In genomic region chr12:54300267-54300731, GRCh38 we compare ENCODE assay signal across 6 cellular contexts. TPM values are rescaled to one million over a fixed set of nuclear protein-coding genes. Genes with fewer than 3 reads are reported as not detected.
DNase-seq lines count a peak whose midpoint lies in the region; ATAC-seq and TF ChIP-seq lines count a peak whose summit lies in the region.

No MANE protein-coding gene starts in this region.

- peak overlapping the region in 1 of 2 donors; percentile 76 for H3K4me3 Mint-ChIP-seq in stimulated activated naive B cell treated with anti-CD40 and anti-IgM and Interleukin-4, amounts not matched to agents 10 μg/mL and 1 μg/mL and 100 μg/mL, for 72 hours

- no peaks in the 10 kb centered on the region for H3K9me3 Mint-ChIP-seq in stimulated activated naive B cell treated with anti-CD40 and anti-IgM and Interleukin-4, amounts not matched to agents 10 μg/mL and 1 μg/mL and 100 μg/mL, for 72 hours

- no peaks in the 10 kb centered on the region for H3K9me3 ChIP-seq in NT2/D1 (ENCODE audit: insufficient read depth, low read length)
- no peaks in the 10 kb centered on the region for H3K9me3 ChIP-seq in hepatocyte (ENCODE audit: low read depth)

- H3K27ac Mint-ChIP-seq in stimulated activated naive B cell treated with anti-CD40 and anti-IgM and Interleukin-4, amounts not matched to agents 10 μg/mL and 1 μg/mL and 100 μg/mL, for 72 hours, result peak overlapping the region; percentile 4

- CTCF ChIA-PET in HEK293T (lab: Yijun Ruan, JAX), result interaction anchor here (0.6 to 1.3 kb wide), 3 partner anchors 9 to 36 kb away, joined by 3 to 9 read pairs (median 5); no protein-coding TSS in a partner anchor

- DNase-seq in NT2/D1 (ENCODE audit: low read depth, low spot score) (no peak), hepatocyte (ENCODE audit: low spot score) (no peak), glomerular visceral epithelial cell (ENCODE audit: extremely low spot score) (no peak), HEK293T (ENCODE audit: extremely low spot score) (no peak)
- no peak for DNase-seq in stimulated activated naive B cell treated with anti-CD40 and anti-IgM and Interleukin-4, amounts not matched to agents 10 μg/mL and 1 μg/mL and 100 μg/mL, for 72 hours
- no peak for DNase-seq in stimulated activated CD4-positive, alpha-beta T cell treated with anti-CD3 and anti-CD28 coated beads, Interleukin-1b, Interleukin-23, amount 100 ng/mL, for 48 hours

- H3K79me2 ChIP-seq in hepatocyte, result no peaks in the 10 kb centered on the region

- H3K36me3 ChIP-seq in NT2/D1 (ENCODE audit: insufficient read depth, insufficient read length, low read length), result no peaks in the 10 kb centered on the region
- no peaks in the 10 kb centered on the region for H3K36me3 ChIP-seq in hepatocyte (replicated peaks; ENCODE audit: insufficient read depth, low read depth)

- H3K4me1 ChIP-seq in NT2/D1 (ENCODE audit: insufficient read depth, insufficient read length) (peaks cover 3% of the 10 kb centered on the region), hepatocyte (ENCODE audit: insufficient read depth) (peaks cover 20% of the 10 kb centered on the region)

- H3K27me3 ChIP-seq in NT2/D1 (ENCODE audit: insufficient read depth, insufficient read length) (no peaks in the 10 kb centered on the region), hepatocyte (peaks cover 2% of the 10 kb centered on the region)

- peak overlapping the region; percentile 83 for H3K4me2 ChIP-seq in hepatocyte

- H3K4me1 Mint-ChIP-seq in stimulated activated naive B cell treated with anti-CD40 and anti-IgM and Interleukin-4, amounts not matched to agents 10 μg/mL and 1 μg/mL and 100 μg/mL, for 72 hours, result peaks cover 36 to 76% of the 10 kb centered on the region in 2 donors

- no peak overlapping the region for H3K27ac ChIP-seq in hepatocyte

- 56% methylated on average over 3 of the region's 3 CpGs for WGBS in hepatocyte (ENCODE audit: low lambda C conversion rate, missing lambda C conversion rate)

- H3K27me3 Mint-ChIP-seq in stimulated activated naive B cell treated with anti-CD40 and anti-IgM and Interleukin-4, amounts not matched to agents 10 μg/mL and 1 μg/mL and 100 μg/mL, for 72 hours, result peaks cover 36 to 51% of the 10 kb centered on the region in 2 donors

- H3K4me3 ChIP-seq in NT2/D1 (ENCODE audit: insufficient read length, low read depth), result peak overlapping the region; percentile 29
- no peak overlapping the region for H3K4me3 ChIP-seq in hepatocyte

- peak overlapping the region; percentile 76 for H3K9ac ChIP-seq in NT2/D1 (ENCODE audit: insufficient read length, low read depth)

- POLR2A ChIA-PET in HEK293T (lab: Yijun Ruan, JAX), result interaction anchor here (1.6 to 4.3 kb wide), 2 partner anchors 10 to 21 kb away, joined by 5 to 38 read pairs; partner anchors contain the start of genes CBX5 and HNRNPA1

- no peaks in the 10 kb centered on the region for H3K9me2 ChIP-seq in hepatocyte (replicated peaks; ENCODE audit: insufficient read depth)

- no peak for TF ChIP-seq CTCF in hepatocyte (IDR thresholded peaks at IDR 0.05; ENCODE audit: poor library complexity)

- H3K36me3 Mint-ChIP-seq in stimulated activated naive B cell treated with anti-CD40 and anti-IgM and Interleukin-4, amounts not matched to agents 10 μg/mL and 1 μg/mL and 100 μg/mL, for 72 hours, result no peaks in the 10 kb centered on the region

- H4K20me1 ChIP-seq in hepatocyte (ENCODE audit: insufficient read depth, poor library complexity, severe bottlenecking), result no peaks in the 10 kb centered on the region

- peak overlapping the region; percentile 8 for H2AFZ ChIP-seq in hepatocyte

- no peak for ATAC-seq in stimulated activated naive B cell treated with anti-CD40 and anti-IgM and Interleukin-4, amounts not matched to agents 10 μg/mL and 1 μg/mL and 100 μg/mL, for 72 hours (replicated peaks)

TF ChIP-seq in HEK293T, 16 proteins besides CTCF, POLR2A, EP300 and RAD21:
- TF ChIP-seq SUZ12 (IDR thresholded peaks at IDR 0.05), result no peak

RNA-seq across cellular contexts. Expression of gene NFE2, which starts 0.5 kb away (rescaled TPM):
- total RNA-seq in hepatocyte, result 0.44 TPM in 1 of 2 replicates, not detected in the other
- polyA plus RNA-seq in hepatocyte, result 0.83 TPM in 1 of 2 replicates, not detected in the other

RNA-seq across cellular contexts. Expression of gene HNRNPA1, which starts 19.8 kb away (rescaled TPM):
- total RNA-seq in hepatocyte, result 467 and 721 TPM in 2 replicates
- 482 and 531 TPM in 2 replicates for polyA plus RNA-seq in hepatocyte

RNA-seq across cellular contexts. Expression of gene CBX5, which starts 20.4 kb away (rescaled TPM):
- total RNA-seq in hepatocyte, result 58.2 and 60.1 TPM in 2 replicates
- 21.9 and 23.3 TPM in 2 replicates for polyA plus RNA-seq in hepatocyte

RNA-seq across cellular contexts. Expression of gene COPZ1, which starts 24.6 kb away (rescaled TPM):
- 164 and 220 TPM in 2 replicates for total RNA-seq in hepatocyte
- 207 and 224 TPM in 2 replicates for polyA plus RNA-seq in hepatocyte
